20 cellular contexts compared by ENCODE assay signal in genomic region chr6:151402228-151402627, GRCh38. TPM values are rescaled to one million over a fixed set of nuclear protein-coding genes. Genes with fewer than 3 reads are reported as not detected.
A peak's percentile ranks its signal among the peaks of the same experiment; 100 is the strongest.
DNase-seq lines count a peak whose midpoint lies in the region; ATAC-seq and TF ChIP-seq lines count a peak whose summit lies in the region.
"Had no signal": no experiment of that assay in that cellular context is flagged by ENCODE, and none has a peak within 500 bp of the region (broad histone marks: within the 10 kb centered on the region; RNA-seq: fewer than 3 reads in every experiment).

No MANE protein-coding gene starts in this region.

- CTCF ChIA-PET in WTC11 (lab: Charles Lee) (no interaction called here), PC-9 (lab: Charles Lee) (no interaction called here)

- intact Hi-C loops in PC-9 (cut with micrococcal nuclease; ENCODE audit: unreplicated experiment), result no loop called here

- H3K4me3 Mint-ChIP-seq in stimulated activated naive CD8-positive, alpha-beta T cell treated with anti-CD3 and anti-CD28 coated beads, Interleukin-15, Interleukin-2, amounts not matched to agents 100 ng/mL and 50 ng/mL, for 24 hours, result no peak overlapping the region
- H3K4me3 Mint-ChIP-seq in WTC11, result no peak overlapping the region
- no peak overlapping the region for H3K4me3 Mint-ChIP-seq in stimulated activated effector memory CD8-positive, alpha-beta T cell treated with anti-CD3 and anti-CD28 coated beads, Interleukin-12 subunit alpha, Interleukin-12 subunit beta, amount 100 ng/mL, for 72 hours
- H3K4me3 Mint-ChIP-seq: HFFc6 had no signal

- H3K4me2 ChIP-seq in PC-9, result no peak overlapping the region
- H3K4me2 ChIP-seq: BLaER1 had no signal

- H3K27me3 ChIP-seq in PC-9 (ENCODE audit: insufficient read depth, low read depth), result no peaks in the 10 kb centered on the region
- H3K27me3 ChIP-seq: BLaER1 had no signal

- no peaks in the 10 kb centered on the region for H3K9me3 Mint-ChIP-seq in stimulated activated naive CD8-positive, alpha-beta T cell treated with anti-CD3 and anti-CD28 coated beads, Interleukin-15, Interleukin-2, amounts not matched to agents 100 ng/mL and 50 ng/mL, for 24 hours
- H3K9me3 Mint-ChIP-seq in WTC11, result no peaks in the 10 kb centered on the region
- no peaks in the 10 kb centered on the region for H3K9me3 Mint-ChIP-seq in stimulated activated effector memory CD8-positive, alpha-beta T cell treated with anti-CD3 and anti-CD28 coated beads, Interleukin-12 subunit alpha, Interleukin-12 subunit beta, amount 100 ng/mL, for 72 hours
- H3K9me3 Mint-ChIP-seq: HFFc6 had no signal

- peaks cover 40% of the 10 kb centered on the region for H4K20me1 ChIP-seq in PC-9 (ENCODE audit: insufficient read depth)

- no peak for ATAC-seq in stimulated activated naive CD8-positive, alpha-beta T cell treated with anti-CD3 and anti-CD28 coated beads, Interleukin-15, Interleukin-2, amounts not matched to agents 100 U/mL and 50 U/mL, for 24 hours
- ATAC-seq in WTC11, result no peak
- peak; percentile 33 for ATAC-seq in left lobe of liver
- no peak for ATAC-seq in stimulated activated effector memory CD8-positive, alpha-beta T cell treated with anti-CD3 and anti-CD28 coated beads, Interleukin-12 subunit alpha, Interleukin-12 subunit beta, amount 100 ng/mL, for 72 hours
- no peak for ATAC-seq in GM18502 (IDR thresholded peaks at IDR 0.05; ENCODE audit: poor library complexity, unreplicated experiment)

- peaks cover 68% of the 10 kb centered on the region for H3K79me2 ChIP-seq in PC-9 (ENCODE audit: low read depth)

- no peak for DNase-seq in stimulated activated naive CD8-positive, alpha-beta T cell treated with anti-CD3 and anti-CD28 coated beads, Interleukin-15, Interleukin-2, amounts not matched to agents 100 U/mL and 50 U/mL, for 24 hours
- DNase-seq in WTC11 (ENCODE audit: low spot score) (no peak), left lobe of liver (ENCODE audit: low spot score) (no peak), SHP77 (lab: John Stamatoyannopoulos, UW) (no peak), PC-9 (no peak)
- DNase-seq in stimulated activated effector memory CD8-positive, alpha-beta T cell treated with anti-CD3 and anti-CD28 coated beads, Interleukin-12 subunit alpha, Interleukin-12 subunit beta, amount 100 ng/mL, for 72 hours (ENCODE audit: low spot score in 2 of 2), result no peak
- DNase-seq: DND-41; GF-D8; HFFc6; KBM-7; NCI-H1092 treated with DMSO at 0.1 percent for 48 hours; NCI-H1694; NCI-H2107; NCI-H345; NCI-H69; NK-92 treated with Interleukin-12 subunit alpha and Interleukin-12 subunit beta, amount 100 ng/mL, for 24 hours; OCI-M1 had no signal

- H2AFZ ChIP-seq in PC-9, result no peak overlapping the region

- POLR2A ChIA-PET in WTC11 (lab: Charles Lee), result no interaction called here
- POLR2A ChIA-PET in PC-9 (lab: Charles Lee; ENCODE audit: unreplicated experiment), result no interaction called here

- H3K36me3 ChIP-seq in PC-9 (ENCODE audit: low read depth), result peaks cover 42% of the 10 kb centered on the region

- peaks cover 46% of the 10 kb centered on the region; the same call in 1 of the 2 replicates for H3F3A ChIP-seq in PC-9 (ENCODE audit: insufficient read depth, low read depth)

- no peak overlapping the region for H3K27ac ChIP-seq in PC-9
- H3K27ac ChIP-seq: BLaER1 had no signal

- no peaks in the 10 kb centered on the region for H3K9me3 ChIP-seq in PC-9 (ENCODE audit: insufficient read depth, low read depth)
- H3K9me3 ChIP-seq: BLaER1 had no signal

- peaks cover 53% of the 10 kb centered on the region for H3K36me3 Mint-ChIP-seq in stimulated activated naive CD8-positive, alpha-beta T cell treated with anti-CD3 and anti-CD28 coated beads, Interleukin-15, Interleukin-2, amounts not matched to agents 100 ng/mL and 50 ng/mL, for 24 hours (ENCODE audit: low read depth)
- H3K36me3 Mint-ChIP-seq in WTC11, result peaks cover 39% of the 10 kb centered on the region
- H3K36me3 Mint-ChIP-seq in stimulated activated effector memory CD8-positive, alpha-beta T cell treated with anti-CD3 and anti-CD28 coated beads, Interleukin-12 subunit alpha, Interleukin-12 subunit beta, amount 100 ng/mL, for 72 hours, result peaks cover 81% of the 10 kb centered on the region

- no peak for TF ChIP-seq CTCF in WTC11 (IDR thresholded peaks at IDR 0.05)
- TF ChIP-seq CTCF in PC-9 (conservative IDR thresholded peaks at IDR 0.05), result no peak

- H3K4me3 ChIP-seq in PC-9, result no peak overlapping the region
- H3K4me3 ChIP-seq: BLaER1 had no signal

- peaks cover 27% of the 10 kb centered on the region for H3K4me1 ChIP-seq in PC-9 (replicated peaks; ENCODE audit: insufficient read depth)
- H3K4me1 ChIP-seq: BLaER1 had no signal

- H3K27ac Mint-ChIP-seq in stimulated activated naive CD8-positive, alpha-beta T cell treated with anti-CD3 and anti-CD28 coated beads, Interleukin-15, Interleukin-2, amounts not matched to agents 100 ng/mL and 50 ng/mL, for 24 hours, result peak overlapping the region; percentile 31
- 0 out of 2 replicates have a peak overlapping the region, but pooled peaks have one; percentile 74 for H3K27ac Mint-ChIP-seq in WTC11
- peak overlapping the region; percentile 45 for H3K27ac Mint-ChIP-seq in stimulated activated effector memory CD8-positive, alpha-beta T cell treated with anti-CD3 and anti-CD28 coated beads, Interleukin-12 subunit alpha, Interleukin-12 subunit beta, amount 100 ng/mL, for 72 hours

- BruUV-seq in PC-9 (replicated peaks; lab: Mats Ljungman, UMichigan), result no TSS peak

- H3K27me3 Mint-ChIP-seq in stimulated activated naive CD8-positive, alpha-beta T cell treated with anti-CD3 and anti-CD28 coated beads, Interleukin-15, Interleukin-2, amounts not matched to agents 100 ng/mL and 50 ng/mL, for 24 hours, result no peaks in the 10 kb centered on the region
- H3K27me3 Mint-ChIP-seq in WTC11 (ENCODE audit: low read depth), result no peaks in the 10 kb centered on the region

- no peaks in the 10 kb centered on the region for H3K9me2 ChIP-seq in PC-9 (ENCODE audit: insufficient read depth)

- H3K4me1 Mint-ChIP-seq in stimulated activated naive CD8-positive, alpha-beta T cell treated with anti-CD3 and anti-CD28 coated beads, Interleukin-15, Interleukin-2, amounts not matched to agents 100 ng/mL and 50 ng/mL, for 24 hours (ENCODE audit: low read depth), result peaks cover 47% of the 10 kb centered on the region
- H3K4me1 Mint-ChIP-seq in WTC11, result peaks cover 23% of the 10 kb centered on the region
- H3K4me1 Mint-ChIP-seq in stimulated activated effector memory CD8-positive, alpha-beta T cell treated with anti-CD3 and anti-CD28 coated beads, Interleukin-12 subunit alpha, Interleukin-12 subunit beta, amount 100 ng/mL, for 72 hours, result peaks cover 25% of the 10 kb centered on the region

TF ChIP-seq in WTC11, 78 proteins besides CTCF, POLR2A, EP300 and RAD21:
- TF ChIP-seq ATF6 (CRISPR knock-in tag; IDR thresholded peaks at IDR 0.05) (no peak), FOXP1 (CRISPR knock-in tag; IDR thresholded peaks at IDR 0.05; ENCODE audit: borderline replicate concordance) (no peak), SMAD4 (CRISPR knock-in tag; IDR thresholded peaks at IDR 0.05) (no peak)

RNA-seq across cellular contexts. Expression of gene ZBTB2, which starts 10.9 kb away (rescaled TPM):
- 14.0 to 14.3 TPM (median 14.3 TPM) in 3 replicates for total RNA-seq in WTC11 (2021)
- total RNA-seq in left lobe of liver, result 2.7 TPM
- total RNA-seq in PC-9 (2021), result 7.3 and 8.9 TPM in 2 replicates

RNA-seq across cellular contexts. Expression of gene RMND1, which starts 49.7 kb away (rescaled TPM):
- 18.3 to 23.3 TPM (median 21.0 TPM) in 3 replicates for total RNA-seq in WTC11 (2021)
- total RNA-seq in left lobe of liver, result 18.6 TPM
- total RNA-seq in PC-9 (2021), result 17.6 and 19.3 TPM in 2 replicates
